8 cellular contexts compared by ENCODE assay signal in genomic region chr3:16448691-16449090, GRCh38.
DNase-seq lines count a peak whose midpoint lies in the region; ATAC-seq and TF ChIP-seq lines count a peak whose summit lies in the region.

No MANE protein-coding gene starts in this region.

- H3K4me3 Mint-ChIP-seq in nephron progenitor cell, result no peak overlapping the region

- H3K27ac Mint-ChIP-seq in nephron progenitor cell, result peak overlapping the region; percentile 89

- H3K9me3 Mint-ChIP-seq in nephron progenitor cell, result no peaks in the 10 kb centered on the region

- peaks cover 17% of the 10 kb centered on the region for H3K4me1 Mint-ChIP-seq in nephron progenitor cell

- H3K27me3 Mint-ChIP-seq in nephron progenitor cell (ENCODE audit: low read depth, poor library complexity), result no peaks in the 10 kb centered on the region

- no peak for TF ChIP-seq CTCF in nephron progenitor cell (IDR thresholded peaks at IDR 0.05)

- ATAC-seq in GM21360 (IDR thresholded peaks at IDR 0.05; ENCODE audit: unreplicated experiment) (peak; percentile 44), HG03025 (IDR thresholded peaks at IDR 0.05; ENCODE audit: low FRiP score, unreplicated experiment) (no peak), HG03571 (IDR thresholded peaks at IDR 0.05; ENCODE audit: unreplicated experiment) (no peak)

- DNase-seq in NCI-H69 (lab: John Stamatoyannopoulos, UW) (peak; percentile 89), epithelial cell of prostate (ENCODE audit: low read depth, low spot score) (peak; percentile 86), nephron progenitor cell (no peak), ureter (ENCODE audit: low spot score) (peak; percentile 64), NCI-H510A treated with DMSO at 0.1 percent for 48 hours (lab: John Stamatoyannopoulos, UW) (no peak)

- H3K27ac ChIP-seq in epithelial cell of prostate, result peak overlapping the region; percentile 19

- H3K36me3 Mint-ChIP-seq in nephron progenitor cell (ENCODE audit: low read depth), result peaks cover 5% of the 10 kb centered on the region

Comparison
In these comparisons a context has a peak if more than half of its experiments do, and no peak if none do; other contexts are left out.
1. DNase-seq: peak in NCI-H69 (single experiment), epithelial cell of prostate (single experiment) and ureter (single experiment); none in nephron progenitor cell (single experiment) and NCI-H510A treated with DMSO at 0.1 percent for 48 hours (single experiment).